ENCODE assay signal across 24 cellular contexts in the genomic region with DNA sequence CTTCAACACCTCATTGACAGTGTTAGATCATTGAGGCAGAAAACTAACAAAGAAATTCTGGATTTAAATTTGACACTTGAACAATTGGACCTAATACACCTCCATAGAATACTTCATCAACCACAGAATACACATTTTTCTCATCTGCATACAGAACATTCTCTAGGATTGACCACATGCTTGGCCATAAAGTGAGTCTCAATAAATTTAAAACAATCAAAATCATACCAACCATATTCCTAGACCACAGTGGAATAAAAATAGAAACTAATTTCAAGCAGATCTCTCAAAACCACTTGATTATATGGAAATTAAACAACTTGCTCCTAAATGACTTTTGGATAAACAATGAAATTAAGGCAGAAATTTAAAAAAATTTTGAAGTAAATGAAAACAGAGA.
"Had no signal": no experiment of that assay in that cellular context is flagged by ENCODE, and none has a peak within 500 bp of the region (broad histone marks: within the 10 kb centered on the region; RNA-seq: fewer than 3 reads in every experiment).

No MANE protein-coding gene starts in this region.

- H3K4me1 Mint-ChIP-seq: activated naive CD4-positive, alpha-beta T cell treated with anti-CD3 and anti-CD28 coated beads, Interleukin-2, amount 50 U/mL, for 24 hours; brain had no signal

- H3K9me3 ChIP-seq: SJSA1 had no signal

- H3K27ac ChIP-seq: ascending aorta, cardiac muscle cell, Peyer's patch, RWPE1, SJSA1 had no signal

- H3K27me3 ChIP-seq: ascending aorta, cardiac muscle cell, MG63, Peyer's patch, SJSA1 had no signal

- H3K27ac Mint-ChIP-seq: activated CD8-positive, alpha-beta T cell treated with anti-CD3 and anti-CD28 coated beads for 36 hours; activated naive CD4-positive, alpha-beta T cell treated with anti-CD3 and anti-CD28 coated beads, Interleukin-2, amount 50 U/mL, for 24 hours; brain; T-helper 1 cell treated with Interleukin-12 subunit alpha and Interleukin-12 subunit beta and Interleukin-4 antibody, amounts not matched to agents 30 μg/mL and 1 μg/mL, for 36 hours had no signal

- H3K4me3 ChIP-seq: ascending aorta, cardiac muscle cell, MG63, Peyer's patch, SJSA1 had no signal

- H3K4me1 ChIP-seq: ascending aorta, Peyer's patch, SJSA1 had no signal

- H3K27me3 Mint-ChIP-seq: activated CD8-positive, alpha-beta T cell treated with anti-CD3 and anti-CD28 coated beads for 36 hours; brain had no signal

- H3K4me3 Mint-ChIP-seq: activated CD8-positive, alpha-beta T cell treated with anti-CD3 and anti-CD28 coated beads for 36 hours; activated naive CD4-positive, alpha-beta T cell treated with anti-CD3 and anti-CD28 coated beads, Interleukin-2, amount 50 U/mL, for 24 hours; brain; T-helper 1 cell treated with Interleukin-12 subunit alpha and Interleukin-12 subunit beta and Interleukin-4 antibody, amounts not matched to agents 30 μg/mL and 1 μg/mL, for 36 hours had no signal

- H3K36me3 Mint-ChIP-seq: brain had no signal

- H3K36me3 ChIP-seq: ascending aorta, cardiac muscle cell, MG63, Peyer's patch, SJSA1 had no signal

- DNase-seq: activated CD4-positive, alpha-beta T cell treated with anti-CD3 and anti-CD28 coated beads for 4 hours; activated CD8-positive, alpha-beta memory T cell treated with anti-CD3 and anti-CD28 coated beads, Interleukin-2, amount 50 U/mL, for 4 hours; activated CD8-positive, alpha-beta T cell treated with anti-CD3 and anti-CD28 coated beads for 36 hours; activated effector memory CD4-positive, alpha-beta T cell treated with Interleukin-2 at 50 U/mL for 16 hours; activated naive CD4-positive, alpha-beta T cell; amniotic stem cell; MG63; NCI-H1105; NCI-H1436; NCI-H1694 treated with DMSO at 0.1 percent for 48 hours; NCI-H2081; NCI-H510A treated with DMSO at 0.1 percent for 48 hours; Peyer's patch; Right ventricle myocardium superior; SW 1271 had no signal

- ATAC-seq: activated CD4-positive, CD25-positive, alpha-beta regulatory T cell treated with anti-CD3 and anti-CD28 coated beads, Interleukin-2, amount 50 U/mL, for 24 hours; activated CD8-positive, alpha-beta T cell treated with anti-CD3 and anti-CD28 coated beads for 36 hours; SK-N-SH treated with all-trans-retinoic acid at 6 μM for 48 hours had no signal
